15 cellular contexts compared by ENCODE assay signal in the genomic region with DNA sequence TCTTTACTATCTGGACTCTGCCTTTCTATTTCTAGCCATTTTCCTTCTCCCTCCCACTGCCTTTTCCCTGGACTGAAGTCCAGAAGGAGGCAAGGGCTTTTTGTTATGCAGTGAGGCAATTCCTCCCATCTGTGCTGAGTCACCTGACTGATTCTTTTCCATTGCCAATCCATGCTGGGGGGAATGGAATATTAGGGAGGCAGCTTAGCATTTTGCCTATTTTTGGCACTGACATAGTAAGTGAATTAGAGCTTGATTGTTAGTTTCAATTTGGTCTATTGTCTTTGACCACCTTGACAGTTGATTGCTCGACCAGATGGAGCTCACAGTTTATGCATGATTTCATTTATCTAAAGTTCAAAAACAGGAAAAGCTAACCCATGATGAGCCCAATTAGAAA.
"Had no signal": no experiment of that assay in that cellular context is flagged by ENCODE, and none has a peak within 500 bp of the region (broad histone marks: within the 10 kb centered on the region; RNA-seq: fewer than 3 reads in every experiment).

No MANE protein-coding gene starts in this region.

- DNase-seq: activated CD4-positive, alpha-beta T cell treated with anti-CD3 and anti-CD28 coated beads, Interleukin-2, amount 50 U/mL, for 1 hour; activated CD4-positive, CD25-positive, alpha-beta regulatory T cell; activated naive CD4-positive, alpha-beta T cell treated with anti-CD3 and anti-CD28 coated beads, Interleukin-2, amount 50 U/mL, for 16 hours; activated T-cell treated with anti-CD3 and anti-CD28 coated beads for 4 hours; adrenal gland; central memory CD4-positive, alpha-beta T cell; dermis blood vessel endothelial cell; endodermal cell; erythroblast; stimulated activated CD4-positive, alpha-beta T cell treated with anti-CD3 and anti-CD28 coated beads, Interleukin-4, amount 100 ng/mL, for 1 hour; stimulated activated CD8-positive, alpha-beta memory T cell treated with anti-CD3 and anti-CD28 coated beads, Interleukin-4, amount 100 ng/mL, for 48 hours; stimulated activated naive CD8-positive, alpha-beta T cell treated with anti-CD3 and anti-CD28 coated beads, Interleukin-15, Interleukin-2, amounts not matched to agents 100 U/mL and 50 U/mL, for 24 hours; T-helper 17 cell had no signal

- H3K27me3 Mint-ChIP-seq: T-helper 17 cell had no signal

- H3K36me3 ChIP-seq: adrenal gland had no signal

- H3K9me3 Mint-ChIP-seq: endodermal cell, memory B cell had no signal

- ATAC-seq: stimulated activated naive CD8-positive, alpha-beta T cell treated with anti-CD3 and anti-CD28 coated beads, Interleukin-15, Interleukin-2, amounts not matched to agents 100 U/mL and 50 U/mL, for 24 hours; T-helper 17 cell had no signal

- H3K27me3 ChIP-seq: adrenal gland had no signal

- H3K4me1 ChIP-seq: adrenal gland had no signal

- H3K36me3 Mint-ChIP-seq: memory B cell had no signal

- H3K4me1 Mint-ChIP-seq: endodermal cell, T-helper 17 cell had no signal

- H3K27ac Mint-ChIP-seq: endodermal cell, memory B cell, T-helper 17 cell had no signal

- H3K4me3 ChIP-seq: adrenal gland had no signal

- H3K9me3 ChIP-seq: adrenal gland had no signal

- H3K27ac ChIP-seq: adrenal gland had no signal

- H3K4me3 Mint-ChIP-seq: endodermal cell, memory B cell, T-helper 17 cell had no signal

- FAIRE-seq: TTC549 had no signal
